ENCODE assay signal across 8 cellular contexts in genomic region chr16:50210266-50211038, GRCh38. TPM values are rescaled to one million over a fixed set of nuclear protein-coding genes. Genes with fewer than 3 reads are reported as not detected.
DNase-seq lines count a peak whose midpoint lies in the region; ATAC-seq and TF ChIP-seq lines count a peak whose summit lies in the region.

No MANE protein-coding gene starts in this region.

- peaks cover 6% of the 10 kb centered on the region for H3K36me3 Mint-ChIP-seq in Calu3 (ENCODE audit: insufficient read depth, unreplicated experiment)
- peaks cover 4% of the 10 kb centered on the region for H3K36me3 Mint-ChIP-seq in activated T-helper 1 cell treated with anti-CD3 and anti-CD28 coated beads, Interleukin-12 subunit alpha, Interleukin-12 subunit beta, Interleukin-2, Interleukin-4 antibody, amounts not matched to agents 30 ng/mL and 10 ng/mL and 1 ng/mL, durations not matched to agents 14 hours and 24 hours and 36 hours (ENCODE audit: low read depth)

- H3K4me3 ChIP-seq in fibroblast of pulmonary artery (replicated peaks; ENCODE audit: low read depth, low read length) (no peak overlapping the region), neural cell (ENCODE audit: low read length) (no peak overlapping the region), stomach smooth muscle (ENCODE audit: low read length in 2 of 2) (peak overlapping the region in 1 of 2 donors; percentile 31)

- no peaks in the 10 kb centered on the region for H3K9me2 ChIP-seq in neural cell (ENCODE audit: insufficient read depth, low read length)

- peak; percentile 68 for TF ChIP-seq RAD21 in neural cell (conservative IDR thresholded peaks at IDR 0.05)

- H4K20me1 ChIP-seq in neural cell (ENCODE audit: insufficient read depth), result no peaks in the 10 kb centered on the region

- H3K27ac Mint-ChIP-seq in Calu3 (ENCODE audit: unreplicated experiment), result peak overlapping the region; percentile 7
- peak overlapping the region; percentile 71 for H3K27ac Mint-ChIP-seq in activated T-helper 1 cell treated with anti-CD3 and anti-CD28 coated beads, Interleukin-12 subunit alpha, Interleukin-12 subunit beta, Interleukin-2, Interleukin-4 antibody, amounts not matched to agents 30 ng/mL and 10 ng/mL and 1 ng/mL, durations not matched to agents 14 hours and 24 hours and 36 hours

- DNase-seq in Calu3 (peak; percentile 79), HPDE6-E6E7 (ENCODE audit: extremely low spot score) (peak; percentile 62), OCI-M1 (lab: John Stamatoyannopoulos, UW) (peak; percentile 83), fibroblast of pulmonary artery (ENCODE audit: low read depth) (peak; percentile 94)
- peak; percentile 52 for DNase-seq in activated T-helper 1 cell treated with anti-CD3 and anti-CD28 coated beads, Interleukin-12 subunit alpha, Interleukin-12 subunit beta, Interleukin-2, Interleukin-4 antibody, amounts not matched to agents 30 ng/mL and 10 ng/mL and 1 ng/mL, durations not matched to agents 14 hours and 24 hours and 36 hours (ENCODE audit: low spot score)

- CTCF ChIA-PET in Calu3 (lab: Charles Lee), result interaction anchor here (0.6 to 3.1 kb wide), 20 partner anchors 12 to 596 kb away, joined by 3 to 80 read pairs (median 4); partner anchors contain the start of genes CNEP1R1 and HEATR3

- H3K36me3 ChIP-seq in neural cell (ENCODE audit: insufficient read depth, low read length), result no peaks in the 10 kb centered on the region
- peaks cover 2 to 17% of the 10 kb centered on the region in 2 donors for H3K36me3 ChIP-seq in stomach smooth muscle (ENCODE audit: control insufficient read depth in 2 of 2, insufficient read depth in 2 of 2, low read length in 2 of 2)

- no peaks in the 10 kb centered on the region for H3K9me3 Mint-ChIP-seq in Calu3 (ENCODE audit: low read depth, unreplicated experiment)
- no peaks in the 10 kb centered on the region for H3K9me3 Mint-ChIP-seq in activated T-helper 1 cell treated with anti-CD3 and anti-CD28 coated beads, Interleukin-12 subunit alpha, Interleukin-12 subunit beta, Interleukin-2, Interleukin-4 antibody, amounts not matched to agents 30 ng/mL and 10 ng/mL and 1 ng/mL, durations not matched to agents 14 hours and 24 hours and 36 hours

- no peak for TF ChIP-seq EP300 in neural cell (conservative IDR thresholded peaks at IDR 0.05; ENCODE audit: poor library complexity, severe bottlenecking)

- no peak overlapping the region for H3K27ac ChIP-seq in neural cell (ENCODE audit: low read length)
- peak overlapping the region; percentile 18 for H3K27ac ChIP-seq in stomach smooth muscle (ENCODE audit: low read length)

- BruUV-seq in Calu3 (replicated peaks; lab: Mats Ljungman, UMichigan), result no TSS peak

- H3K27me3 ChIP-seq in neural cell (ENCODE audit: insufficient read depth, low read depth, low read length) (no peaks in the 10 kb centered on the region), stomach smooth muscle (ENCODE audit: control insufficient read depth in 1 of 2, insufficient read depth in 2 of 2, low read length in 2 of 2) (no peaks in the 10 kb centered on the region)

- no peaks in the 10 kb centered on the region for H3K9me3 ChIP-seq in neural cell (ENCODE audit: low read length)
- no peaks in the 10 kb centered on the region for H3K9me3 ChIP-seq in stomach smooth muscle (ENCODE audit: control insufficient read depth in 2 of 2, low read length in 2 of 2)

- H3K4me3 Mint-ChIP-seq in Calu3 (ENCODE audit: low read depth, unreplicated experiment), result no peak overlapping the region
- H3K4me3 Mint-ChIP-seq in activated T-helper 1 cell treated with anti-CD3 and anti-CD28 coated beads, Interleukin-12 subunit alpha, Interleukin-12 subunit beta, Interleukin-2, Interleukin-4 antibody, amounts not matched to agents 30 ng/mL and 10 ng/mL and 1 ng/mL, durations not matched to agents 14 hours and 24 hours and 36 hours, result no peak overlapping the region

- H3K27me3 Mint-ChIP-seq in Calu3 (ENCODE audit: unreplicated experiment), result no peaks in the 10 kb centered on the region
- no peaks in the 10 kb centered on the region for H3K27me3 Mint-ChIP-seq in activated T-helper 1 cell treated with anti-CD3 and anti-CD28 coated beads, Interleukin-12 subunit alpha, Interleukin-12 subunit beta, Interleukin-2, Interleukin-4 antibody, amounts not matched to agents 30 ng/mL and 10 ng/mL and 1 ng/mL, durations not matched to agents 14 hours and 24 hours and 36 hours (ENCODE audit: insufficient read depth)

- no peaks in the 10 kb centered on the region for H3F3A ChIP-seq in neural cell (ENCODE audit: insufficient read depth, low read length, poor library complexity, severe bottlenecking)

- ATAC-seq in GM19468 (IDR thresholded peaks at IDR 0.05; ENCODE audit: extremely low read depth, unreplicated experiment), result peak; percentile 69

- no peak overlapping the region for H2AFZ ChIP-seq in neural cell (ENCODE audit: low read depth, low read length)

- TF ChIP-seq CTCF in Calu3 (IDR thresholded peaks at IDR 0.05; ENCODE audit: unreplicated experiment), result peak; percentile 74
- TF ChIP-seq CTCF in fibroblast of pulmonary artery (IDR thresholded peaks at IDR 0.05; ENCODE audit: low read length, missing control alignments), result peak; percentile 87
- peak; percentile 74 for TF ChIP-seq CTCF in neural cell (IDR thresholded peaks at IDR 0.05; ENCODE audit: poor library complexity, severe bottlenecking)

- no peak overlapping the region for H3K4me2 ChIP-seq in neural cell (ENCODE audit: low read length)

- peaks cover 28% of the 10 kb centered on the region for H3K4me1 Mint-ChIP-seq in Calu3 (ENCODE audit: low read depth, unreplicated experiment)
- peaks cover 29% of the 10 kb centered on the region for H3K4me1 Mint-ChIP-seq in activated T-helper 1 cell treated with anti-CD3 and anti-CD28 coated beads, Interleukin-12 subunit alpha, Interleukin-12 subunit beta, Interleukin-2, Interleukin-4 antibody, amounts not matched to agents 30 ng/mL and 10 ng/mL and 1 ng/mL, durations not matched to agents 14 hours and 24 hours and 36 hours (ENCODE audit: low read depth)

- H3K4me1 ChIP-seq in stomach smooth muscle (ENCODE audit: control insufficient read depth, insufficient read depth, low read length), result peaks cover 35% of the 10 kb centered on the region

- intact Hi-C loops in Calu3 (cut with micrococcal nuclease; ENCODE audit: unreplicated experiment), result loop anchor here (5.0 to 10.0 kb wide), 2 partner anchors 104 to 143 kb away; partner anchors contain the start of gene HEATR3
- intact Hi-C loops in activated T-helper 1 cell treated with anti-CD3 and anti-CD28 coated beads, Interleukin-12 subunit alpha, Interleukin-12 subunit beta, Interleukin-2, Interleukin-4 antibody, amounts not matched to agents 30 ng/mL and 10 ng/mL and 1 ng/mL, durations not matched to agents 14 hours and 24 hours and 36 hours (cut with micrococcal nuclease), result loop anchor here (1.0 to 5.0 kb wide), 5 partner anchors 57 to 352 kb away; partner anchors contain the start of genes CNEP1R1, NKD1 and TENT4B

- H3K79me2 ChIP-seq in neural cell (replicated peaks; ENCODE audit: insufficient read depth, low read length), result no peaks in the 10 kb centered on the region

- H3K9ac ChIP-seq in neural cell (ENCODE audit: low read length), result no peak overlapping the region
- peak overlapping the region in 1 of 2 donors; percentile 8 for H3K9ac ChIP-seq in stomach smooth muscle (ENCODE audit: low read length in 2 of 2)

TF ChIP-seq in neural cell, 6 proteins besides CTCF, POLR2A, EP300 and RAD21:
- TF ChIP-seq REST (IDR thresholded peaks at IDR 0.05; ENCODE audit: borderline replicate concordance), result no peak
- peak; percentile 79 for TF ChIP-seq SMC3 (conservative IDR thresholded peaks at IDR 0.05; ENCODE audit: poor library complexity)
- no peak for TF ChIP-seq MXI1 (conservative IDR thresholded peaks at IDR 0.05; ENCODE audit: poor library complexity, severe bottlenecking)

RNA-seq across cellular contexts. Expression of gene ADCY7, which starts 55.9 kb away (rescaled TPM):
- total RNA-seq in Calu3 (2022), result 67.7 and 71.4 TPM in 2 replicates
- total RNA-seq in activated T-helper 1 cell treated with anti-CD3 and anti-CD28 coated beads, Interleukin-12 subunit alpha, Interleukin-12 subunit beta, Interleukin-2, Interleukin-4 antibody, amounts not matched to agents 30 ng/mL and 10 ng/mL and 1 ng/mL, durations not matched to agents 14 hours and 24 hours and 36 hours, result 78.0 and 81.9 TPM in 2 replicates
- 2.0 and 4.5 TPM in 2 replicates for polyA plus RNA-seq in neural cell
- 1.7 and 2.0 TPM in 2 replicates for polyA minus RNA-seq in neural cell

RNA-seq across cellular contexts. Expression of gene TENT4B, which starts 57.3 kb away (rescaled TPM):
- 21.7 and 24.4 TPM in 2 replicates for total RNA-seq in Calu3 (2022)
- total RNA-seq in activated T-helper 1 cell treated with anti-CD3 and anti-CD28 coated beads, Interleukin-12 subunit alpha, Interleukin-12 subunit beta, Interleukin-2, Interleukin-4 antibody, amounts not matched to agents 30 ng/mL and 10 ng/mL and 1 ng/mL, durations not matched to agents 14 hours and 24 hours and 36 hours, result 19.8 and 20.0 TPM in 2 replicates
- 16.6 and 16.9 TPM in 2 replicates for polyA plus RNA-seq in neural cell
- 27.8 and 30.8 TPM in 2 replicates for polyA minus RNA-seq in neural cell
